In genomic region chr6:44003345-44004061, GRCh38 we compare ENCODE assay signal across 8 cellular contexts.
DNase-seq lines count a peak whose midpoint lies in the region; ATAC-seq, FAIRE-seq and TF ChIP-seq lines count a peak whose summit lies in the region.
"Had no signal": no experiment of that assay in that cellular context is flagged by ENCODE, and none has a peak within 500 bp of the region (broad histone marks: within the 10 kb centered on the region; RNA-seq: fewer than 3 reads in every experiment).

No MANE protein-coding gene starts in this region.

- H3K79me2 ChIP-seq in GM12878 (ENCODE audit: control insufficient read depth, insufficient read depth, low read length) = no peaks in the 10 kb centered on the region; the same call in 1 of the 2 replicates

- peaks cover 0 to 4% of the 10 kb centered on the region in 2 experiments; a peak in 2 of 4 replicates for H3K27me3 ChIP-seq in GM12878 (replicated peaks in 1 of 2; ENCODE audit: control insufficient read depth in 2 of 2, insufficient read depth in 2 of 2, low read length in 1 of 2)
- H3K27me3 ChIP-seq in naive thymus-derived CD4-positive, alpha-beta T cell (ENCODE audit: control insufficient read depth in 2 of 2, insufficient read depth in 2 of 2, low read length in 2 of 2) = peaks cover 0 to 5% of the 10 kb centered on the region in 2 donors

- H3K9ac ChIP-seq in GM12878 (ENCODE audit: control insufficient read depth, insufficient read depth, low read length) = no peak overlapping the region

- H3K4me2 ChIP-seq in GM12878 (ENCODE audit: control insufficient read depth, insufficient read depth) = peak overlapping the region; percentile 83

- in situ Hi-C loops in GM12878 (cut with MboI) (loop anchor here (5.0 kb wide), 1 partner anchor 231 kb away; the partner anchor contains the start of gene VEGFA), KBM-7 (cut with MboI; ENCODE audit: low pct_unique_long_range_greater_than_20kb, low sequenced_read_pairs) (no loop called here)

- no peaks in the 10 kb centered on the region for H3K36me3 Mint-ChIP-seq in naive thymus-derived CD4-positive, alpha-beta T cell

- 0 out of 2 replicates have a peak, but pooled peaks have one; percentile 8 for TF ChIP-seq RAD21 in GM12878 (IDR thresholded peaks at IDR 0.05; ENCODE audit: insufficient read depth, low read depth, low read length)

- SMC1A ChIA-PET in GM12878 (lab: Charles Lee; ENCODE audit: uncharacterized antibody, unreplicated experiment) = interaction anchor here (0.7 to 6.5 kb wide), 11 partner anchors 10 to 278 kb away, joined by 3 to 33 read pairs (median 4); partner anchors contain the start of gene VEGFA

- TF ChIP-seq EP300 in GM12878 (IDR thresholded peaks at IDR 0.05; ENCODE audit: borderline replicate concordance in 1 of 2, control insufficient read depth in 1 of 2, low read depth in 2 of 2, low read length in 2 of 2) = no peak; a peak in 1 of 4 replicates

- peaks cover 20% of the 10 kb centered on the region for H3K4me1 ChIP-seq in GM12878 (ENCODE audit: control insufficient read depth, insufficient read depth, low read length)
- peaks cover 3 to 4% of the 10 kb centered on the region in 2 donors for H3K4me1 ChIP-seq in naive thymus-derived CD4-positive, alpha-beta T cell (ENCODE audit: control insufficient read depth in 2 of 2, insufficient read depth in 2 of 2, low read length in 2 of 2)

- peak overlapping the region; percentile 65; the same call in 1 of the 2 replicates for H2AFZ ChIP-seq in GM12878 (ENCODE audit: control insufficient read depth, low read depth, low read length)

- peak; percentile 27 for ATAC-seq in GM19438 (IDR thresholded peaks at IDR 0.05; ENCODE audit: low read depth, unreplicated experiment)
- peak; percentile 26 for ATAC-seq in GM12878
- no peak for ATAC-seq in naive thymus-derived CD4-positive, alpha-beta T cell

- POLR2A ChIA-PET in GM12878 (lab: Charles Lee) = interaction anchor here (0.5 to 7.1 kb wide), 11 partner anchors 9 to 396 kb away, joined by 3 to 74 read pairs (median 5); partner anchors contain the start of gene VEGFA
- POLR2A ChIA-PET in naive thymus-derived CD4-positive, alpha-beta T cell (lab: Charles Lee) = no interaction called here

- peak overlapping the region; percentile 49 for H3K4me3 ChIP-seq in GM12878
- H3K4me3 ChIP-seq in naive thymus-derived CD4-positive, alpha-beta T cell (ENCODE audit: low read length) = peak overlapping the region; percentile 40

- RAD21 ChIA-PET in GM12878 (lab: Charles Lee; ENCODE audit: unreplicated experiment) = interaction anchor here (0.7 to 8.3 kb wide), 9 partner anchors 8 to 279 kb away, joined by 3 to 138 read pairs (median 4); partner anchors contain the start of gene VEGFA

- peaks cover 22 to 46% (median 42%) of the 10 kb centered on the region in 5 donors for H3K27me3 Mint-ChIP-seq in naive thymus-derived CD4-positive, alpha-beta T cell

- FAIRE-seq in GM12878 (lab: Jason Lieb, UNC) = no peak

- BruUV-seq in GM12878 (replicated peaks; lab: Mats Ljungman, UMichigan) = TSS peak; percentile 10

- no peaks in the 10 kb centered on the region for H3K9me3 Mint-ChIP-seq in naive thymus-derived CD4-positive, alpha-beta T cell
- H3K9me3 Mint-ChIP-seq: activated T-helper 1 cell treated with anti-CD3 and anti-CD28 coated beads, Interleukin-12 subunit alpha, Interleukin-12 subunit beta, Interleukin-2, Interleukin-4 antibody, amounts not matched to agents 30 ng/mL and 10 ng/mL and 1 ng/mL, durations not matched to agents 14 hours and 24 hours and 36 hours had no signal

- TF ChIP-seq POLR2A in GM12878 (IDR thresholded peaks at IDR 0.05; ENCODE audit: low read depth, low read length) = no peak

- no peak overlapping the region; the same call in 1 of the 2 replicates for H3K27ac ChIP-seq in GM12878 (ENCODE audit: control insufficient read depth, insufficient read depth)
- no peak overlapping the region for H3K27ac ChIP-seq in naive thymus-derived CD4-positive, alpha-beta T cell (ENCODE audit: low read depth, low read length)

- intact Hi-C loops in GM12878 (cut with micrococcal nuclease; ENCODE audit: unreplicated experiment) = loop anchor here (2.0 to 5.0 kb wide), 4 partner anchors 146 to 336 kb away; no protein-coding TSS in a partner anchor
- intact Hi-C loops in naive thymus-derived CD4-positive, alpha-beta T cell (cut with micrococcal nuclease) = loop anchor here (2.0 to 5.0 kb wide), 5 partner anchors 69 to 276 kb away; partner anchors contain the start of gene VEGFA (in 2 of the 2)

- TF ChIP-seq CTCF in GM12878 (IDR thresholded peaks at IDR 0.05 in 2 of 3, conservative IDR thresholded peaks at IDR 0.05 in 1 of 3; ENCODE audit: control insufficient read depth in 2 of 3, extremely low read depth in 1 of 3, insufficient read depth in 1 of 3, low read depth in 3 of 3, low read length in 3 of 3) = peak in 2 of 3 experiments; percentile 14 to 16; a peak in 2 of 6 replicates

- DNase-seq in D341Med (ENCODE audit: low spot score) (peak; percentile 53), GM12878 (ENCODE audit: low read depth, low spot score) (no peak), DMS79 treated with DMSO at 0.1 percent for 48 hours (lab: John Stamatoyannopoulos, UW) (no peak), NCI-H345 treated with DMSO at 0.1 percent for 48 hours (lab: John Stamatoyannopoulos, UW; ENCODE audit: unreplicated experiment) (no peak), KBM-7 (no peak)
- peak in 1 of 9 donors; percentile 16 for DNase-seq in naive thymus-derived CD4-positive, alpha-beta T cell

- no peak overlapping the region for H3K27ac Mint-ChIP-seq in naive thymus-derived CD4-positive, alpha-beta T cell
- H3K27ac Mint-ChIP-seq: activated T-helper 1 cell treated with anti-CD3 and anti-CD28 coated beads, Interleukin-12 subunit alpha, Interleukin-12 subunit beta, Interleukin-2, Interleukin-4 antibody, amounts not matched to agents 30 ng/mL and 10 ng/mL and 1 ng/mL, durations not matched to agents 14 hours and 24 hours and 36 hours had no signal

- H3K9me3 ChIP-seq in GM12878 (replicated peaks; ENCODE audit: control insufficient read depth, insufficient read depth, low read length) = no peaks in the 10 kb centered on the region
- no peaks in the 10 kb centered on the region for H3K9me3 ChIP-seq in naive thymus-derived CD4-positive, alpha-beta T cell (ENCODE audit: control insufficient read depth in 2 of 3, low read length in 3 of 3)

- H4K20me1 ChIP-seq in GM12878 (ENCODE audit: control insufficient read depth, insufficient read depth) = no peaks in the 10 kb centered on the region

- 32% methylated on average over 22 of the region's 22 CpGs for WGBS in GM12878 (ENCODE audit: insufficient coverage, insufficient replicate concordance, low lambda C conversion rate, missing lambda C conversion rate)

- H3K36me3 ChIP-seq in GM12878 (ENCODE audit: control insufficient read depth in 2 of 2, insufficient read depth in 2 of 2, low read length in 1 of 2) = no peaks in the 10 kb centered on the region
- H3K36me3 ChIP-seq in naive thymus-derived CD4-positive, alpha-beta T cell (ENCODE audit: control insufficient read depth in 2 of 3, insufficient read depth in 3 of 3, low read length in 3 of 3) = no peaks in the 10 kb centered on the region

- CTCF ChIA-PET in GM12878 (lab: Yijun Ruan, JAX) = interaction anchor here (0.7 to 7.3 kb wide), 15 partner anchors 12 to 340 kb away, joined by 3 to 70 read pairs (median 4); partner anchors contain the start of gene VEGFA
- CTCF ChIA-PET in naive thymus-derived CD4-positive, alpha-beta T cell (lab: Charles Lee) = interaction anchor here (0.6 kb wide), 3 partner anchors 11 to 248 kb away, joined by 3 read pairs; no protein-coding TSS in a partner anchor

- peak overlapping the region in 8 of 10 donors; percentile 27 to 81 (median 75) for H3K4me3 Mint-ChIP-seq in naive thymus-derived CD4-positive, alpha-beta T cell

- peaks cover 0 to 20% (median 8%) of the 10 kb centered on the region in 7 donors for H3K4me1 Mint-ChIP-seq in naive thymus-derived CD4-positive, alpha-beta T cell

TF ChIP-seq in GM12878, 131 proteins besides CTCF, POLR2A, EP300 and RAD21 (continues in another document):
- TF ChIP-seq USF2 (IDR thresholded peaks at IDR 0.05; ENCODE audit: borderline replicate concordance, low read depth, low read length) (no peak), CEBPB (IDR thresholded peaks at IDR 0.05; ENCODE audit: borderline replicate concordance in 1 of 2, low read depth in 2 of 2, low read length in 2 of 2) (no peak), BMI1 (IDR thresholded peaks at IDR 0.05; ENCODE audit: borderline replicate concordance) (no peak), MTA3 (IDR thresholded peaks at IDR 0.05; ENCODE audit: borderline replicate concordance, low read length) (no peak), YY1 (IDR thresholded peaks at IDR 0.05; ENCODE audit: low read depth, low read length) (peak; percentile 69), KLF5 (IDR thresholded peaks at IDR 0.05; ENCODE audit: partially characterized antibody) (no peak), IKZF2 (IDR thresholded peaks at IDR 0.05) (peak; percentile 60 to 68; a peak in 2 of 4 replicates), ASH2L (IDR thresholded peaks at IDR 0.05; ENCODE audit: borderline replicate concordance, low read depth) (no peak), GATAD2B (conservative IDR thresholded peaks at IDR 0.05; ENCODE audit: low read depth) (peak; percentile 8), HDGF (IDR thresholded peaks at IDR 0.05) (peak; percentile 11; the same call in 1 of the 2 replicates), POLR2AphosphoS2 (IDR thresholded peaks at IDR 0.05; ENCODE audit: low read depth, low read length) (no peak), ATF7 (IDR thresholded peaks at IDR 0.05; ENCODE audit: low read depth) (peak; percentile 32; the same call in 1 of the 2 replicates)
